In genomic region chr2:235478609-235479008, GRCh38 we compare ENCODE assay signal across 2 cellular contexts.
TF ChIP-seq lines count a peak whose summit lies in the region.

No MANE protein-coding gene starts in this region.

TF ChIP-seq in GM23338, 12 proteins besides CTCF, POLR2A, EP300 and RAD21 (continued from another document):
- TF ChIP-seq CREB1 (CRISPR knock-in tag; IDR thresholded peaks at IDR 0.05; ENCODE audit: low read depth) = no peak
- TF ChIP-seq ZNF331 (CRISPR knock-in tag; IDR thresholded peaks at IDR 0.05; ENCODE audit: low read depth) = no peak
TF ChIP-seq in GM23338: peak in this region for 0.

TF ChIP-seq in HepG2, 621 proteins besides CTCF, POLR2A, EP300 and RAD21 (continued from another document):
- 0 out of 2 replicates have a peak, but pooled peaks have one; percentile 23 for TF ChIP-seq ARNTL (CRISPR knock-in tag; IDR thresholded peaks at IDR 0.05)
- no peak for TF ChIP-seq ESRRA (CRISPR knock-in tag; IDR thresholded peaks at IDR 0.05; ENCODE audit: low read depth)
- no peak for TF ChIP-seq TAF15 (IDR thresholded peaks at IDR 0.05; ENCODE audit: low read depth, low read length, poor library complexity, severe bottlenecking)
- peak; percentile 37; the same call in 1 of the 2 replicates for TF ChIP-seq GATAD2A (CRISPR knock-in tag; IDR thresholded peaks at IDR 0.05)
TF ChIP-seq in HepG2: peak in this region for 4.
